Comparison of ENCODE assay signal across 8 cellular contexts in genomic region chr7:30173058-30173897, GRCh38. TPM values are rescaled to one million over a fixed set of nuclear protein-coding genes. Genes with fewer than 3 reads are reported as not detected.
DNase-seq lines count a peak whose midpoint lies in the region; ATAC-seq and TF ChIP-seq lines count a peak whose summit lies in the region.

No MANE protein-coding gene starts in this region.

- no peaks in the 10 kb centered on the region for H3K36me3 ChIP-seq in HCT116 (ENCODE audit: control insufficient read depth in 1 of 2, insufficient read depth in 2 of 2, low read length in 2 of 2)
- no peaks in the 10 kb centered on the region for H3K36me3 ChIP-seq in spleen

- H3K9me2 ChIP-seq in HCT116 (ENCODE audit: insufficient read depth), result no peaks in the 10 kb centered on the region

- BruUV-seq in HCT116 (replicated peaks; lab: Mats Ljungman, UMichigan), result no TSS peak

- H3K79me2 ChIP-seq in HCT116 (ENCODE audit: insufficient read depth, low read length), result no peaks in the 10 kb centered on the region

- H3K27me3 Mint-ChIP-seq in activated CD4-positive, alpha-beta T cell treated with anti-CD3 and anti-CD28 coated beads for 36 hours, result no peaks in the 10 kb centered on the region

- no peaks in the 10 kb centered on the region for H3K4me1 Mint-ChIP-seq in activated CD4-positive, alpha-beta T cell treated with anti-CD3 and anti-CD28 coated beads for 36 hours

- no peak overlapping the region for H3K4me3 ChIP-seq in HCT116 (replicated peaks in 1 of 2; ENCODE audit: low read depth in 1 of 2, low read length in 2 of 2)
- H3K4me3 ChIP-seq in spleen, result no peak overlapping the region

- ATAC-seq in HCT116, result peak; percentile 78
- no peak for ATAC-seq in activated CD4-positive, CD25-positive, alpha-beta regulatory T cell treated with anti-CD3 and anti-CD28 coated beads, Interleukin-2, amount 50 U/mL, for 24 hours
- no peak for ATAC-seq in HG02870 (IDR thresholded peaks at IDR 0.05; ENCODE audit: unreplicated experiment)
- ATAC-seq in activated CD4-positive, alpha-beta T cell treated with anti-CD3 and anti-CD28 coated beads for 36 hours, result no peak

- WGBS in spleen, 5 donors, result 69 to 77% (median 75%) methylated on average over 6 to 13 of the region's 13 CpGs

- intact Hi-C loops in HCT116 (cut with micrococcal nuclease) (loop anchor here (5.0 kb wide), 1 partner anchor 224 kb away; no protein-coding TSS in a partner anchor), spleen (cut with DNase I; ENCODE audit: low total_unique reads) (no loop called here)
- intact Hi-C loops in activated CD4-positive, alpha-beta T cell treated with anti-CD3 and anti-CD28 coated beads for 36 hours (cut with DNase I, micrococcal nuclease), result no loop called here

- TF ChIP-seq POLR2A in HCT116 (IDR thresholded peaks at IDR 0.05; ENCODE audit: borderline replicate concordance, extremely low read depth, insufficient read depth, insufficient read length) (no peak), spleen (IDR thresholded peaks at IDR 0.05) (no peak)

- H3K9me3 Mint-ChIP-seq in activated CD4-positive, alpha-beta T cell treated with anti-CD3 and anti-CD28 coated beads for 36 hours (ENCODE audit: low read depth), result no peaks in the 10 kb centered on the region

- H3K9ac ChIP-seq in HCT116 (ENCODE audit: low read length), result no peak overlapping the region

- H4K20me1 ChIP-seq in HCT116 (ENCODE audit: insufficient read depth), result no peaks in the 10 kb centered on the region

- no peak overlapping the region for H3K4me2 ChIP-seq in HCT116 (ENCODE audit: low read length)

- H3K9me3 ChIP-seq in HCT116 (ENCODE audit: control insufficient read depth in 1 of 2, insufficient read depth in 1 of 2, low read depth in 1 of 2, low read length in 2 of 2) (no peaks in the 10 kb centered on the region), spleen (no peaks in the 10 kb centered on the region)

- no peak overlapping the region for H3K4me3 Mint-ChIP-seq in activated CD4-positive, alpha-beta T cell treated with anti-CD3 and anti-CD28 coated beads for 36 hours

- POLR2A ChIA-PET in HCT116 (lab: Charles Lee), result no interaction called here
- POLR2A ChIA-PET in activated CD4-positive, alpha-beta T cell treated with anti-CD3 and anti-CD28 coated beads for 36 hours (lab: Charles Lee), result no interaction called here

- TF ChIP-seq RAD21 in HCT116 (IDR thresholded peaks at IDR 0.05; ENCODE audit: low read depth), result peak; percentile 28; the same call in 1 of the 2 replicates

- H3K27ac Mint-ChIP-seq in activated CD4-positive, alpha-beta T cell treated with anti-CD3 and anti-CD28 coated beads for 36 hours, result no peak overlapping the region

- no peak for DNase-seq in HCT116 (ENCODE audit: low read depth, low spot score)
- peak; percentile 93 for DNase-seq in NCI-H82 (lab: John Stamatoyannopoulos, UW)
- peak; percentile 96 for DNase-seq in dedifferentiated amniotic fluid mesenchymal stem cell (ENCODE audit: extremely low spot score)
- peak; percentile 89 for DNase-seq in midbrain (lab: John Stamatoyannopoulos, UW)
- DNase-seq in activated CD4-positive, alpha-beta T cell treated with anti-CD3 and anti-CD28 coated beads for 36 hours, result no peak
- DNase-seq in spleen, result no peak

- TF ChIP-seq CTCF in HCT116 (IDR thresholded peaks at IDR 0.05 in 2 of 3, conservative IDR thresholded peaks at IDR 0.05 in 1 of 3; ENCODE audit: borderline replicate concordance in 1 of 3, insufficient read depth in 1 of 3, low read depth in 2 of 3, low read length in 2 of 3) (no peak), spleen (IDR thresholded peaks at IDR 0.05 in 8 of 11, conservative IDR thresholded peaks at IDR 0.05 in 3 of 11) (no peak)

- H3K4me1 ChIP-seq in HCT116 (ENCODE audit: control insufficient read depth in 1 of 2, insufficient read depth in 2 of 2, low read length in 2 of 2) (peaks cover 0 to 4% of the 10 kb centered on the region in 2 experiments; a peak in 1 of 4 replicates), spleen (peaks cover 0 to 69% (median 30%) of the 10 kb centered on the region in 6 donors)

- H3K36me3 Mint-ChIP-seq in activated CD4-positive, alpha-beta T cell treated with anti-CD3 and anti-CD28 coated beads for 36 hours (ENCODE audit: low read depth), result no peaks in the 10 kb centered on the region

- CTCF ChIA-PET in HCT116 (lab: Charles Lee), result interaction anchor here (0.9 kb wide), 1 partner anchor 391 kb away, joined by 3 read pairs; no protein-coding TSS in a partner anchor
- CTCF ChIA-PET in activated CD4-positive, alpha-beta T cell treated with anti-CD3 and anti-CD28 coated beads for 36 hours (lab: Charles Lee), result no interaction called here

- H3K27ac ChIP-seq in HCT116 (ENCODE audit: low read depth, low read length), result no peak overlapping the region
- peak overlapping the region in 2 of 8 donors; percentile 14 to 16 for H3K27ac ChIP-seq in spleen

- H3K27me3 ChIP-seq in HCT116 (ENCODE audit: insufficient read depth, low read length) (no peaks in the 10 kb centered on the region), spleen (replicated peaks in 1 of 7) (no peaks in the 10 kb centered on the region)

- RAD21 ChIA-PET in HCT116 (lab: Charles Lee; ENCODE audit: low non-redundant PET in 1 of 2, low total read pairs in 2 of 2, uncharacterized antibody in 2 of 2, unreplicated experiment in 2 of 2), result no interaction called here

- H2AFZ ChIP-seq in HCT116 (ENCODE audit: low read depth, low read length, poor library complexity, severe bottlenecking), result no peak overlapping the region

TF ChIP-seq in HCT116, 20 proteins besides CTCF, POLR2A, EP300 and RAD21:
- no peak for TF ChIP-seq ELF1 (IDR thresholded peaks at IDR 0.05; ENCODE audit: borderline replicate concordance, low read depth)
- no peak for TF ChIP-seq EGR1 (IDR thresholded peaks at IDR 0.05; ENCODE audit: low read depth)
- no peak for TF ChIP-seq MAX (IDR thresholded peaks at IDR 0.05)
- no peak for TF ChIP-seq EZH2 (IDR thresholded peaks at IDR 0.05)
- no peak for TF ChIP-seq SP1 (IDR thresholded peaks at IDR 0.05; ENCODE audit: low read depth)
- no peak for TF ChIP-seq ATF3 (IDR thresholded peaks at IDR 0.05)
- no peak for TF ChIP-seq YY1 (IDR thresholded peaks at IDR 0.05; ENCODE audit: extremely low read depth, insufficient replicate concordance, low read depth, low read length)
- TF ChIP-seq POLR2AphosphoS5 (IDR thresholded peaks at IDR 0.05; ENCODE audit: low read depth, low read length), result no peak
- no peak for TF ChIP-seq FOSL1 (IDR thresholded peaks at IDR 0.05; ENCODE audit: low read depth)

RNA-seq across cellular contexts. Expression of gene MTURN, which starts 38.5 kb away (rescaled TPM):
- total RNA-seq in HCT116 (2021; ENCODE audit: unreplicated experiment) (7.5 TPM), spleen (10 to 100 TPM; 11.8 to 36.6 (median 17.0) TPM)
- polyA plus RNA-seq in HCT116 (2012), result 2.6 and 3.8 TPM in 2 replicates
- 1 to 10 TPM; 4.2 TPM for total RNA-seq in activated CD4-positive, alpha-beta T cell treated with anti-CD3 and anti-CD28 coated beads for 36 hours
- polyA plus RNA-seq in spleen, result 1 to 10 TPM; 6.3 to 7.4 (median 6.5) TPM

Comparison
In these comparisons a context has a peak if more than half of its experiments do, and no peak if none do; other contexts are left out.
1. DNase-seq: peak in NCI-H82 (single experiment), dedifferentiated amniotic fluid mesenchymal stem cell (single experiment) and midbrain (single experiment); none in HCT116 (single experiment), activated CD4-positive, alpha-beta T cell treated with anti-CD3 and anti-CD28 coated beads for 36 hours (single experiment) and spleen (single experiment).